ENCODE assay signal across 1 cellular context in genomic region chr3:49121244-49121671, GRCh38.
TF ChIP-seq lines count a peak whose summit lies in the region.

No MANE protein-coding gene starts in this region.

TF ChIP-seq in GM23338, 12 proteins besides CTCF, POLR2A, EP300 and RAD21 (continued from another document):
- TF ChIP-seq ZNF462 (CRISPR knock-in tag; IDR thresholded peaks at IDR 0.05) (no peak), EZH2phosphoT487 (IDR thresholded peaks at IDR 0.05; ENCODE audit: unreplicated experiment) (no peak)
- TF ChIP-seq, protein P1, sequence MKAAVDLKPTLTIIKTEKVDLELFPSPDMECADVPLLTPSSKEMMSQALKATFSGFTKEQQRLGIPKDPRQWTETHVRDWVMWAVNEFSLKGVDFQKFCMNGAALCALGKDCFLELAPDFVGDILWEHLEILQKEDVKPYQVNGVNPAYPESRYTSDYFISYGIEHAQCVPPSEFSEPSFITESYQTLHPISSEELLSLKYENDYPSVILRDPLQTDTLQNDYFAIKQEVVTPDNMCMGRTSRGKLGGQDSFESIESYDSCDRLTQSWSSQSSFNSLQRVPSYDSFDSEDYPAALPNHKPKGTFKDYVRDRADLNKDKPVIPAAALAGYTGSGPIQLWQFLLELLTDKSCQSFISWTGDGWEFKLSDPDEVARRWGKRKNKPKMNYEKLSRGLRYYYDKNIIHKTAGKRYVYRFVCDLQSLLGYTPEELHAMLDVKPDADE (IDR thresholded peaks at IDR 0.05): no peak
